ENCODE assay signal across 9 cellular contexts in genomic region chr11:1564535-1565172, GRCh38. TPM values are rescaled to one million over a fixed set of nuclear protein-coding genes. Genes with fewer than 3 reads are reported as not detected.
DNase-seq lines count a peak whose midpoint lies in the region; ATAC-seq, FAIRE-seq and TF ChIP-seq lines count a peak whose summit lies in the region.
"Had no signal": no experiment of that assay in that cellular context is flagged by ENCODE, and none has a peak within 500 bp of the region (broad histone marks: within the 10 kb centered on the region; RNA-seq: fewer than 3 reads in every experiment).

No MANE protein-coding gene starts in this region.

- POLR2A ChIA-PET in AG04450 (lab: Yijun Ruan, JAX) = no interaction called here

- DNase-seq in AG04450 (ENCODE audit: low read depth, low spot score) (peak; percentile 83), KBM-7 (peak; percentile 27), brain pericyte (ENCODE audit: low read depth, low spot score) (peak; percentile 24), kidney tubule cell (ENCODE audit: low spot score) (peak; percentile 95), lower leg skin (ENCODE audit: low spot score in 2 of 2) (no peak), GM19239 (ENCODE audit: insufficient read length, low spot score) (no peak)

- no peak overlapping the region for H3K4me3 ChIP-seq in AG04450 (ENCODE audit: low read depth, low read length)
- no peak overlapping the region for H3K4me3 ChIP-seq in lower leg skin (ENCODE audit: low read depth, poor library complexity, severe bottlenecking)

- WGBS in lower leg skin, 2 donors = 42 to 50% methylated on average over 15 to 16 of the region's 16 CpGs

- no peak for TF ChIP-seq POLR2A in lower leg skin (IDR thresholded peaks at IDR 0.05)

- H3K9me3 ChIP-seq in AG04450 (ENCODE audit: control insufficient read depth, insufficient read depth, low read length) = no peaks in the 10 kb centered on the region
- H3K9me3 ChIP-seq: neutrophil had no signal

- intact Hi-C loops in lower leg skin (cut with DNase I; ENCODE audit: low total_unique reads) = no loop called here

- H3K27ac ChIP-seq in AG04450 (ENCODE audit: low read depth, low read length) = no peak overlapping the region
- H3K27ac ChIP-seq: neutrophil had no signal

- no peak for ATAC-seq in GM19328 (IDR thresholded peaks at IDR 0.05; ENCODE audit: unreplicated experiment)
- no peak for ATAC-seq in GM18870 (IDR thresholded peaks at IDR 0.05; ENCODE audit: unreplicated experiment)

- H3K27me3 ChIP-seq in AG04450 (ENCODE audit: control insufficient read depth, insufficient read depth, low read length) = no peaks in the 10 kb centered on the region

- no peak for TF ChIP-seq CTCF in AG04450 (IDR thresholded peaks at IDR 0.05; ENCODE audit: low read depth, low read length)
- TF ChIP-seq CTCF in lower leg skin (IDR thresholded peaks at IDR 0.05) = no peak

- no peak for FAIRE-seq in GM19239 (lab: Jason Lieb, UNC)

- in situ Hi-C loops in KBM-7 (cut with MboI; ENCODE audit: low pct_unique_long_range_greater_than_20kb, low sequenced_read_pairs) = no loop called here

- CTCF ChIA-PET in AG04450 (lab: Charles Lee) = interaction anchor here (1.8 to 2.5 kb wide), 3 partner anchors 10 to 31 kb away, joined by 7 to 14 read pairs (median 9); no protein-coding TSS in a partner anchor

RNA-seq across cellular contexts. Expression of gene DUSP8, which starts 7.4 kb away (rescaled TPM):
- 1.5 and 2.1 TPM in 2 replicates for polyA plus RNA-seq in AG04450 (2011; rRNA removed)
- polyA minus RNA-seq in AG04450 (2011; rRNA and poly(A)+ RNA removed) = 3.1 and 5.8 TPM in 2 replicates
- 10 to 100 TPM in 1 of 4 donors, 1 to 10 TPM in 3; 4.0 to 11.6 (median 5.9) TPM for total RNA-seq in lower leg skin

RNA-seq across cellular contexts. Expression of gene KRTAP5-1, which starts 20.4 kb away (rescaled TPM):
- not detected in 2 replicates for polyA plus RNA-seq in AG04450 (2011; rRNA removed)
- not detected in 2 replicates for polyA minus RNA-seq in AG04450 (2011; rRNA and poly(A)+ RNA removed)
- 1 to 10 TPM in 1 of 4 donors, not detected in 3; 8.1 TPM for total RNA-seq in lower leg skin

RNA-seq across cellular contexts. Expression of gene KRTAP5-2, which starts 33.4 kb away (rescaled TPM):
- not detected in 2 replicates for polyA plus RNA-seq in AG04450 (2011; rRNA removed)
- not detected in 2 replicates for polyA minus RNA-seq in AG04450 (2011; rRNA and poly(A)+ RNA removed)
- total RNA-seq in lower leg skin = 10 to 100 TPM in 1 of 4 donors, under 1 TPM in 1, not detected in 2; 0.55 to 15.1 TPM

RNA-seq across cellular contexts. Expression of gene KRTAP5-3, which starts 43.6 kb away (rescaled TPM):
- not detected in 2 replicates for polyA plus RNA-seq in AG04450 (2011; rRNA removed)
- polyA minus RNA-seq in AG04450 (2011; rRNA and poly(A)+ RNA removed) = not detected in 2 replicates
- total RNA-seq in lower leg skin = 10 to 100 TPM in 1 of 4 donors, not detected in 3; 16.2 TPM

RNA-seq across cellular contexts. Expression of gene KRTAP5-4, which starts 57.3 kb away (rescaled TPM):
- polyA plus RNA-seq in AG04450 (2011; rRNA removed) = not detected in 2 replicates
- polyA minus RNA-seq in AG04450 (2011; rRNA and poly(A)+ RNA removed) = not detected in 2 replicates
- 1 to 10 TPM in 1 of 4 donors, not detected in 3; 7.9 TPM for total RNA-seq in lower leg skin

Comparison
In these comparisons a context has a peak if more than half of its experiments do, and no peak if none do; other contexts are left out.
1. DNase-seq: peak in AG04450 (single experiment), KBM-7 (single experiment), brain pericyte (single experiment) and kidney tubule cell (single experiment); none in lower leg skin (0 of 2) and GM19239 (single experiment).